In genomic region chr16:5033256-5034166, GRCh38 we compare ENCODE assay signal across 8 cellular contexts. TPM values are rescaled to one million over a fixed set of nuclear protein-coding genes. Genes with fewer than 3 reads are reported as not detected.
DNase-seq lines count a peak whose midpoint lies in the region; ATAC-seq lines count a peak whose summit lies in the region.

Gene NAGPA, minus strand, starts transcription at chr16:5033935. Its CDS starts 21 bp downstream, at chr16:5033914.

- DNase-seq in Ammon's horn (ENCODE audit: low spot score) (peak; percentile 88), NCI-H510A treated with DMSO at 0.1 percent for 48 hours (lab: John Stamatoyannopoulos, UW) (peak; percentile 49), dedifferentiated amniotic fluid mesenchymal stem cell (ENCODE audit: extremely low spot score) (peak; percentile 52), left lobe of liver (ENCODE audit: low spot score) (peak; percentile 91)
- peak; percentile 80 for DNase-seq in activated CD4-positive, alpha-beta T cell treated with anti-CD3 and anti-CD28 coated beads, Interleukin-2, amount 50 U/mL, for 1 hour
- peak; percentile 82 for DNase-seq in stimulated activated CD4-positive, alpha-beta T cell treated with anti-CD3 and anti-CD28 coated beads, Interleukin-1b, Interleukin-23, amount 100 ng/mL, for 48 hours

- ATAC-seq in GM19043 (IDR thresholded peaks at IDR 0.05; ENCODE audit: low read depth, unreplicated experiment) (peak; percentile 85), HG03354 (IDR thresholded peaks at IDR 0.05; ENCODE audit: poor library complexity, severe bottlenecking, unreplicated experiment) (peak; percentile 92), left lobe of liver (peak; percentile 93)

RNA-seq across cellular contexts. Expression of gene NAGPA, which starts in this region (rescaled TPM):
- total RNA-seq in left lobe of liver: 7.1 TPM

Comparison
In these comparisons a context has a peak if more than half of its experiments do, and no peak if none do; other contexts are left out.
1. Peak in every context shown above with its lines: DNase-seq and ATAC-seq.